Comparison of ENCODE assay signal across 19 cellular contexts in the genomic region with DNA sequence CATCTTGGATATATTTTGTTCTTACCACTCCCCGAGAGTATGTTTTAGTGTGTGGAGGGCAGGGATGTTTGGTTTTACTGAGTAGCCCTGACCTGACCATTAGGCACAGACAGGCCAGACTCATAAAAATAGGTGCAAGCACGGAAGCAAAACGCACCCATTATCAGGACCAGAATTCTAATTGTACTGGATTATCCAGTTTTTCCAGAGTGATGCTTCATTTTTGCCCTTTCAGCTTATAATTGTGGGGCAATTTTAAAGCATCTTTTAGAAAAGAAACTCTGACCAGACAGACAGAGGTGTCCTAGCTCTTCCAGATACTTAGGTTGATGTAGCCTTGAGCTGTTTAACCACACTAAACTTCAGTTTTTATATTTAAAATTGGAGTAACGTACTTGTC. TPM values are rescaled to one million over a fixed set of nuclear protein-coding genes. Genes with fewer than 3 reads are reported as not detected.
A peak's percentile ranks its signal among the peaks of the same experiment; 100 is the strongest.
DNase-seq lines count a peak whose midpoint lies in the region; ATAC-seq and TF ChIP-seq lines count a peak whose summit lies in the region.
"Had no signal": no experiment of that assay in that cellular context is flagged by ENCODE, and none has a peak within 500 bp of the region (broad histone marks: within the 10 kb centered on the region; RNA-seq: fewer than 3 reads in every experiment).

No MANE protein-coding gene starts in this region.

- no peak overlapping the region for H2BK12ac ChIP-seq in trophoblast cell (ENCODE audit: low read length)

- H4K12ac ChIP-seq in trophoblast cell (ENCODE audit: low read depth, low read length) = no peak overlapping the region

- no peaks in the 10 kb centered on the region for H3K9me3 Mint-ChIP-seq in brain
- H3K9me3 Mint-ChIP-seq: CD4-positive, CD25-positive, alpha-beta regulatory T cell; CD8-positive, alpha-beta memory T cell; GM23338 had no signal

- no peak overlapping the region for H3K14ac ChIP-seq in trophoblast cell (ENCODE audit: low read length)

- DNase-seq in G401 (ENCODE audit: low spot score) = peak; percentile 16
- peak; percentile 19 to 90 for DNase-seq in trophoblast cell
- no peak for DNase-seq in kidney tubule cell (ENCODE audit: low spot score)
- DNase-seq in T-helper 2 cell = no peak
- DNase-seq: ACHN; BE2C; C1 segment of cervical spinal cord; CD4-positive, CD25-positive, alpha-beta regulatory T cell; CD8-positive, alpha-beta memory T cell; COR-L47; DMS 273 treated with DMSO at 0.1 percent for 48 hours; DMS53; DND-41; EL; HCEC 1CT had no signal

- H3F3A ChIP-seq in Loucy (ENCODE audit: low read depth) = 0 out of 2 replicates have a peak, but pooled peaks cover 8% of the 10 kb centered on the region

- no peak overlapping the region for H4K8ac ChIP-seq in trophoblast cell (ENCODE audit: low read depth, low read length)

- H4K20me1 ChIP-seq in Loucy (ENCODE audit: insufficient read depth, low read length, poor library complexity, severe bottlenecking) = peaks cover 33% of the 10 kb centered on the region

- H2BK120ac ChIP-seq in trophoblast cell (ENCODE audit: insufficient read depth, low read length, poor library complexity) = no peak overlapping the region

- H3K4me3 ChIP-seq in Loucy (ENCODE audit: low read length, poor library complexity, severe bottlenecking) (peak overlapping the region; percentile 3), trophoblast cell (ENCODE audit: low read depth, low read length) (no peak overlapping the region)
- H3K4me3 ChIP-seq: GM23338 had no signal

- H3K27ac Mint-ChIP-seq in brain = peak overlapping the region in 1 of 5 experiments; percentile 26
- H3K27ac Mint-ChIP-seq: CD4-positive, CD25-positive, alpha-beta regulatory T cell; GM23338 had no signal

- no peak overlapping the region for H3K23ac ChIP-seq in trophoblast cell (ENCODE audit: low read length)

- H3K9me2 ChIP-seq in Loucy (replicated peaks; ENCODE audit: low read depth, low read length) = no peaks in the 10 kb centered on the region

- H3K79me1 ChIP-seq in trophoblast cell (ENCODE audit: low read length) = peaks cover 4% of the 10 kb centered on the region

- peak overlapping the region in 3 of 5 experiments; percentile 31 to 68 (median 56) for H3K4me3 Mint-ChIP-seq in brain
- H3K4me3 Mint-ChIP-seq: GM23338 had no signal

- no peak overlapping the region for H3K27ac ChIP-seq in trophoblast cell (ENCODE audit: low read depth, low read length)

- H3K27me3 Mint-ChIP-seq in brain = peaks cover 9% of the 10 kb centered on the region
- H3K27me3 Mint-ChIP-seq: CD4-positive, CD25-positive, alpha-beta regulatory T cell; CD8-positive, alpha-beta memory T cell had no signal

- no peak overlapping the region for H3K9ac ChIP-seq in Loucy (ENCODE audit: low read depth, low read length, poor library complexity, severe bottlenecking)
- H3K9ac ChIP-seq in trophoblast cell (ENCODE audit: low read length) = no peak overlapping the region

- H3K4me2 ChIP-seq in Loucy (ENCODE audit: low read depth, low read length, poor library complexity, severe bottlenecking) = peak overlapping the region; percentile 89
- no peak overlapping the region for H3K4me2 ChIP-seq in trophoblast cell (ENCODE audit: low read length)
- H3K4me2 ChIP-seq: GM23338 had no signal

- H3K79me2 ChIP-seq in Loucy (ENCODE audit: insufficient read depth, low read length) (peaks cover 88% of the 10 kb centered on the region), trophoblast cell (ENCODE audit: control insufficient read depth, insufficient read depth, low read length, poor library complexity) (peaks cover 4% of the 10 kb centered on the region)

- H3K4me1 Mint-ChIP-seq in brain = peaks cover 83% of the 10 kb centered on the region

- H2BK5ac ChIP-seq in trophoblast cell (ENCODE audit: low read depth, low read length, poor library complexity) = no peak overlapping the region

- WGBS in trophoblast cell (ENCODE audit: extremely low coverage, insufficient coverage, insufficient read length) = no CpG with 5 or more reads among the region's 4 CpGs

- in situ Hi-C loops in G401 (cut with HindIII; ENCODE audit: low sequenced_read_pairs) = no loop called here

- H3K27me3 ChIP-seq in Loucy (ENCODE audit: insufficient read depth, low read length, poor library complexity, severe bottlenecking) (no peaks in the 10 kb centered on the region), trophoblast cell (ENCODE audit: insufficient read depth, low read length) (no peaks in the 10 kb centered on the region)
- H3K27me3 ChIP-seq: BE2C had no signal

- no peak overlapping the region for H2AFZ ChIP-seq in Loucy (ENCODE audit: low read length)
- no peak overlapping the region for H2AFZ ChIP-seq in trophoblast cell (ENCODE audit: insufficient read depth, low read length, poor library complexity)
- H2AFZ ChIP-seq: GM23338 had no signal

- no peak overlapping the region for H4K91ac ChIP-seq in trophoblast cell (ENCODE audit: low read depth, low read length)

- H3K36me3 Mint-ChIP-seq in brain = peaks cover 17% of the 10 kb centered on the region
- H3K36me3 Mint-ChIP-seq: CD4-positive, CD25-positive, alpha-beta regulatory T cell had no signal

- H3K18ac ChIP-seq in trophoblast cell (ENCODE audit: low read length) = no peak overlapping the region

- no peak overlapping the region for H2AK5ac ChIP-seq in trophoblast cell (ENCODE audit: low read length)

- H3K4ac ChIP-seq in trophoblast cell (ENCODE audit: low read depth, low read length) = no peak overlapping the region

- H3K9me3 ChIP-seq in Loucy (ENCODE audit: insufficient read depth, low read depth, low read length) (no peaks in the 10 kb centered on the region), trophoblast cell (ENCODE audit: insufficient read depth, low read depth, low read length) (no peaks in the 10 kb centered on the region)
- H3K9me3 ChIP-seq: BE2C had no signal

- TF ChIP-seq CTCF in Loucy (conservative IDR thresholded peaks at IDR 0.05; ENCODE audit: low read length) (no peak), brain (conservative IDR thresholded peaks at IDR 0.05) (no peak)

- ATAC-seq in HG03565 (IDR thresholded peaks at IDR 0.05; ENCODE audit: unreplicated experiment) = no peak
- ATAC-seq: GM23338 had no signal

- H3K36me3 ChIP-seq in Loucy (ENCODE audit: insufficient read depth, low read length) = no peaks in the 10 kb centered on the region
- H3K36me3 ChIP-seq in trophoblast cell (ENCODE audit: control insufficient read depth in 1 of 2, insufficient read depth in 2 of 2, low read length in 2 of 2) = no peaks in the 10 kb centered on the region
- H3K36me3 ChIP-seq: BE2C had no signal

- peaks cover 57% of the 10 kb centered on the region for H3K4me1 ChIP-seq in Loucy (ENCODE audit: insufficient read depth, low read length, poor library complexity, severe bottlenecking)
- H3K4me1 ChIP-seq in trophoblast cell (ENCODE audit: control insufficient read depth in 1 of 2, insufficient read depth in 2 of 2, low read length in 2 of 2) = peaks cover 4 to 7% of the 10 kb centered on the region in 2 experiments

RNA-seq across cellular contexts. Expression of gene NCOA1, which starts 4.4 kb away (rescaled TPM):
- total RNA-seq in G401 (2014; rRNA removed; shearing (Covaris generic)) = 5.0 and 8.9 TPM in 2 replicates
- polyA plus RNA-seq in brain (ENCODE audit: insufficient read depth, low read depth, low replicate concordance) = 37.4 TPM
- 7.5 and 8.1 TPM in 2 replicates for polyA plus RNA-seq in trophoblast cell (2013)

Comparison
In these comparisons a context has a peak if more than half of its experiments do, and no peak if none do; other contexts are left out.
1. DNase-seq: peak in G401 (single experiment) and trophoblast cell (2 of 2); none in kidney tubule cell (single experiment) and T-helper 2 cell (0 of 5).